In the genomic region with DNA sequence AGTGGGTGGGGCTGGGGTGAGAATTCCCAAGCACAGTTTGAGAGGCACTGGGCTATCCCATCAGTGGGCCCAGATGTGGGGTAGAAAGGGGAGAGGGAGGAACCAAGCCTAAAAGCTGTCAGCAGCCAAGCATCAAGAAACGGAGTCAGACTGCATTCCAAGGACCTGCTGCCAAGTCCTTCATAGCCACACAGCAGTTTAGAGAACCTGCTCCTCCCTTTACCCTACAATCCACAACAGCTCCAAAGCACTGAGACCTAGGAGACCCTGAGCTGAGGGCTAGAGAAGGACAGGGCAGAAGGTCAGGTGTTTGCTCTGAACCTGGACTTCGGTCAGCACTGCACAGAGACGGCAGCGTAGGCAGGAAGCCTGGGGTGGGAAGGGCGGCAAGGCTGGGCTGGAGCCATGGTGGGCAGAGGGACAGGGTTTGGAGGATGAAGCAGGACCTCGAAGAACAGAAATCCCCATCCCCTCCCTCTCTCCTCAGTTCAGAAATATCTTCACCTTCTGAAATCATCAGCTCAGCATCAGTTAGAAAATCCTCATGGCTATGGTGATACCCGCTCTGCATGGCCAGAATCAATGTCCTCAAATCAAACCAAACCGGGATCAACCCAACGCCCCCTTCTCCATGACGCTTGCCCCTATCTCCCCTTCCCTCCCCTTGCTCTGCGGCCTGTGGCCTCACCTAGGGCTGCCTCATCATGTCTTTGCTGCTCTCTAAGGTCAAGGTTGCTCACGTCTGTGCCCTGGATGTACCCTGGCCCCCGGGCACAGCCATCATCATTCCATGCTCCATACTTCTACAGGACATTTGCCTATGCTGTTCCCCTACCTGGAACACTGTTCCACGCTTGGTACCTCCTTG, we compare ENCODE assay signal across 1 cellular context.
A peak's percentile ranks its signal among the peaks of the same experiment; 100 is the strongest.
TF ChIP-seq lines count a peak whose summit lies in the region.

No MANE protein-coding gene starts in this region.

TF ChIP-seq in HepG2, 621 proteins besides CTCF, POLR2A, EP300 and RAD21 (continued from another document):
- TF ChIP-seq, protein P1, sequence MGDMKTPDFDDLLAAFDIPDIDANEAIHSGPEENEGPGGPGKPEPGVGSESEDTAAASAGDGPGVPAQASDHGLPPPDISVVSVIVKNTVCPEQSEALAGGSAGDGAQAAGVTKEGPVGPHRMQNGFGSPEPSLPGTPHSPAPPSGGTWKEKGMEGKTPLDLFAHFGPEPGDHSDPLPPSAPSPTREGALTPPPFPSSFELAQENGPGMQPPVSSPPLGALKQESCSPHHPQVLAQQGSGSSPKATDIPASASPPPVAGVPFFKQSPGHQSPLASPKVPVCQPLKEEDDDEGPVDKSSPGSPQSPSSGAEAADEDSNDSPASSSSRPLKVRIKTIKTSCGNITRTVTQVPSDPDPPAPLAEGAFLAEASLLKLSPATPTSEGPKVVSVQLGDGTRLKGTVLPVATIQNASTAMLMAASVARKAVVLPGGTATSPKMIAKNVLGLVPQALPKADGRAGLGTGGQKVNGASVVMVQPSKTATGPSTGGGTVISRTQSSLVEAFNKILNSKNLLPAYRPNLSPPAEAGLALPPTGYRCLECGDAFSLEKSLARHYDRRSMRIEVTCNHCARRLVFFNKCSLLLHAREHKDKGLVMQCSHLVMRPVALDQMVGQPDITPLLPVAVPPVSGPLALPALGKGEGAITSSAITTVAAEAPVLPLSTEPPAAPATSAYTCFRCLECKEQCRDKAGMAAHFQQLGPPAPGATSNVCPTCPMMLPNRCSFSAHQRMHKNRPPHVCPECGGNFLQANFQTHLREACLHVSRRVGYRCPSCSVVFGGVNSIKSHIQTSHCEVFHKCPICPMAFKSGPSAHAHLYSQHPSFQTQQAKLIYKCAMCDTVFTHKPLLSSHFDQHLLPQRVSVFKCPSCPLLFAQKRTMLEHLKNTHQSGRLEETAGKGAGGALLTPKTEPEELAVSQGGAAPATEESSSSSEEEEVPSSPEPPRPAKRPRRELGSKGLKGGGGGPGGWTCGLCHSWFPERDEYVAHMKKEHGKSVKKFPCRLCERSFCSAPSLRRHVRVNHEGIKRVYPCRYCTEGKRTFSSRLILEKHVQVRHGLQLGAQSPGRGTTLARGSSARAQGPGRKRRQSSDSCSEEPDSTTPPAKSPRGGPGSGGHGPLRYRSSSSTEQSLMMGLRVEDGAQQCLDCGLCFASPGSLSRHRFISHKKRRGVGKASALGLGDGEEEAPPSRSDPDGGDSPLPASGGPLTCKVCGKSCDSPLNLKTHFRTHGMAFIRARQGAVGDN (CRISPR knock-in tag; IDR thresholded peaks at IDR 0.05), result peak; percentile 96
- TF ChIP-seq ZNF772 (CRISPR knock-in tag; IDR thresholded peaks at IDR 0.05) (peak; percentile 79), HHEX (CRISPR knock-in tag; IDR thresholded peaks at IDR 0.05) (no peak), KMT2B (CRISPR knock-in tag; IDR thresholded peaks at IDR 0.05) (no peak), ZNF274 (CRISPR knock-in tag; IDR thresholded peaks at IDR 0.05) (0 out of 2 replicates have a peak, but pooled peaks have one; percentile 34), EEA1 (CRISPR knock-in tag; IDR thresholded peaks at IDR 0.05; ENCODE audit: borderline replicate concordance) (0 out of 2 replicates have a peak, but pooled peaks have one; percentile 30), MAZ (IDR thresholded peaks at IDR 0.05; ENCODE audit: borderline replicate concordance, low read depth, low read length) (no peak), MAZ (CRISPR knock-in tag; IDR thresholded peaks at IDR 0.05; ENCODE audit: low read depth) (peak; percentile 26; the same call in 1 of the 2 replicates), ZBTB7A (CRISPR knock-in tag; IDR thresholded peaks at IDR 0.05) (peak; percentile 88; the same call in 1 of the 2 replicates), ZNF3 (CRISPR knock-in tag; IDR thresholded peaks at IDR 0.05) (no peak), KDM5B (CRISPR knock-in tag; IDR thresholded peaks at IDR 0.05; ENCODE audit: borderline replicate concordance) (peak; percentile 23; the same call in 1 of the 2 replicates), ZFAT (CRISPR knock-in tag; conservative IDR thresholded peaks at IDR 0.05) (no peak), ZNF549 (CRISPR knock-in tag; IDR thresholded peaks at IDR 0.05) (peak; percentile 97), ZNF614 (CRISPR knock-in tag; IDR thresholded peaks at IDR 0.05; ENCODE audit: borderline replicate concordance) (no peak), FOXA3 (CRISPR knock-in tag; IDR thresholded peaks at IDR 0.05) (peak; percentile 70), HOXA3 (CRISPR knock-in tag; IDR thresholded peaks at IDR 0.05) (peak; percentile 85), KAT2B (IDR thresholded peaks at IDR 0.05; ENCODE audit: borderline replicate concordance, low read depth, low read length) (no peak), BRCA1 (CRISPR knock-in tag; IDR thresholded peaks at IDR 0.05) (no peak), CENPX (CRISPR knock-in tag; IDR thresholded peaks at IDR 0.05) (no peak), POLR2AphosphoS5 (IDR thresholded peaks at IDR 0.05; ENCODE audit: low read depth, low read length) (no peak), NCOA1 (CRISPR knock-in tag; IDR thresholded peaks at IDR 0.05) (no peak), ZNF337 (CRISPR knock-in tag; IDR thresholded peaks at IDR 0.05; ENCODE audit: borderline replicate concordance, low read depth) (no peak)
- TF ChIP-seq, protein P2, sequence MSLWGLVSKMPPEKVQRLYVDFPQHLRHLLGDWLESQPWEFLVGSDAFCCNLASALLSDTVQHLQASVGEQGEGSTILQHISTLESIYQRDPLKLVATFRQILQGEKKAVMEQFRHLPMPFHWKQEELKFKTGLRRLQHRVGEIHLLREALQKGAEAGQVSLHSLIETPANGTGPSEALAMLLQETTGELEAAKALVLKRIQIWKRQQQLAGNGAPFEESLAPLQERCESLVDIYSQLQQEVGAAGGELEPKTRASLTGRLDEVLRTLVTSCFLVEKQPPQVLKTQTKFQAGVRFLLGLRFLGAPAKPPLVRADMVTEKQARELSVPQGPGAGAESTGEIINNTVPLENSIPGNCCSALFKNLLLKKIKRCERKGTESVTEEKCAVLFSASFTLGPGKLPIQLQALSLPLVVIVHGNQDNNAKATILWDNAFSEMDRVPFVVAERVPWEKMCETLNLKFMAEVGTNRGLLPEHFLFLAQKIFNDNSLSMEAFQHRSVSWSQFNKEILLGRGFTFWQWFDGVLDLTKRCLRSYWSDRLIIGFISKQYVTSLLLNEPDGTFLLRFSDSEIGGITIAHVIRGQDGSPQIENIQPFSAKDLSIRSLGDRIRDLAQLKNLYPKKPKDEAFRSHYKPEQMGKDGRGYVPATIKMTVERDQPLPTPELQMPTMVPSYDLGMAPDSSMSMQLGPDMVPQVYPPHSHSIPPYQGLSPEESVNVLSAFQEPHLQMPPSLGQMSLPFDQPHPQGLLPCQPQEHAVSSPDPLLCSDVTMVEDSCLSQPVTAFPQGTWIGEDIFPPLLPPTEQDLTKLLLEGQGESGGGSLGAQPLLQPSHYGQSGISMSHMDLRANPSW (CRISPR knock-in tag; IDR thresholded peaks at IDR 0.05; ENCODE audit: borderline replicate concordance), result no peak; the same call in 1 of the 2 replicates
- TF ChIP-seq, protein P3, sequence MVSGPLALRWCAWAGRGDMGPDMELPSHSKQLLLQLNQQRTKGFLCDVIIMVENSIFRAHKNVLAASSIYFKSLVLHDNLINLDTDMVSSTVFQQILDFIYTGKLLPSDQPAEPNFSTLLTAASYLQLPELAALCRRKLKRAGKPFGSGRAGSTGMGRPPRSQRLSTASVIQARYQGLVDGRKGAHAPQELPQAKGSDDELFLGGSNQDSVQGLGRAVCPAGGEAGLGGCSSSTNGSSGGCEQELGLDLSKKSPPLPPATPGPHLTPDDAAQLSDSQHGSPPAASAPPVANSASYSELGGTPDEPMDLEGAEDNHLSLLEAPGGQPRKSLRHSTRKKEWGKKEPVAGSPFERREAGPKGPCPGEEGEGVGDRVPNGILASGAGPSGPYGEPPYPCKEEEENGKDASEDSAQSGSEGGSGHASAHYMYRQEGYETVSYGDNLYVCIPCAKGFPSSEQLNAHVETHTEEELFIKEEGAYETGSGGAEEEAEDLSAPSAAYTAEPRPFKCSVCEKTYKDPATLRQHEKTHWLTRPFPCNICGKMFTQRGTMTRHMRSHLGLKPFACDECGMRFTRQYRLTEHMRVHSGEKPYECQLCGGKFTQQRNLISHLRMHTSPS (CRISPR knock-in tag; IDR thresholded peaks at IDR 0.05; ENCODE audit: low read depth), result peak; percentile 57; the same call in 1 of the 2 replicates
- TF ChIP-seq, protein P4, sequence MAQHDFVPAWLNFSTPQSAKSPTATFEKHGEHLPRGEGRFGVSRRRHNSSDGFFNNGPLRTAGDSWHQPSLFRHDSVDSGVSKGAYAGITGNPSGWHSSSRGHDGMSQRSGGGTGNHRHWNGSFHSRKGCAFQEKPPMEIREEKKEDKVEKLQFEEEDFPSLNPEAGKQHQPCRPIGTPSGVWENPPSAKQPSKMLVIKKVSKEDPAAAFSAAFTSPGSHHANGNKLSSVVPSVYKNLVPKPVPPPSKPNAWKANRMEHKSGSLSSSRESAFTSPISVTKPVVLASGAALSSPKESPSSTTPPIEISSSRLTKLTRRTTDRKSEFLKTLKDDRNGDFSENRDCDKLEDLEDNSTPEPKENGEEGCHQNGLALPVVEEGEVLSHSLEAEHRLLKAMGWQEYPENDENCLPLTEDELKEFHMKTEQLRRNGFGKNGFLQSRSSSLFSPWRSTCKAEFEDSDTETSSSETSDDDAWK (CRISPR knock-in tag; IDR thresholded peaks at IDR 0.05), result no peak
- TF ChIP-seq, protein P5, sequence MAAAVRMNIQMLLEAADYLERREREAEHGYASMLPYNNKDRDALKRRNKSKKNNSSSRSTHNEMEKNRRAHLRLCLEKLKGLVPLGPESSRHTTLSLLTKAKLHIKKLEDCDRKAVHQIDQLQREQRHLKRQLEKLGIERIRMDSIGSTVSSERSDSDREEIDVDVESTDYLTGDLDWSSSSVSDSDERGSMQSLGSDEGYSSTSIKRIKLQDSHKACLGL (CRISPR knock-in tag; IDR thresholded peaks at IDR 0.05), result 0 out of 2 replicates have a peak, but pooled peaks have one; percentile 9
- TF ChIP-seq, protein P6, sequence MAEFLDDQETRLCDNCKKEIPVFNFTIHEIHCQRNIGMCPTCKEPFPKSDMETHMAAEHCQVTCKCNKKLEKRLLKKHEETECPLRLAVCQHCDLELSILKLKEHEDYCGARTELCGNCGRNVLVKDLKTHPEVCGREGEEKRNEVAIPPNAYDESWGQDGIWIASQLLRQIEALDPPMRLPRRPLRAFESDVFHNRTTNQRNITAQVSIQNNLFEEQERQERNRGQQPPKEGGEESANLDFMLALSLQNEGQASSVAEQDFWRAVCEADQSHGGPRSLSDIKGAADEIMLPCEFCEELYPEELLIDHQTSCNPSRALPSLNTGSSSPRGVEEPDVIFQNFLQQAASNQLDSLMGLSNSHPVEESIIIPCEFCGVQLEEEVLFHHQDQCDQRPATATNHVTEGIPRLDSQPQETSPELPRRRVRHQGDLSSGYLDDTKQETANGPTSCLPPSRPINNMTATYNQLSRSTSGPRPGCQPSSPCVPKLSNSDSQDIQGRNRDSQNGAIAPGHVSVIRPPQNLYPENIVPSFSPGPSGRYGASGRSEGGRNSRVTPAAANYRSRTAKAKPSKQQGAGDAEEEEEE (CRISPR knock-in tag; IDR thresholded peaks at IDR 0.05; ENCODE audit: borderline replicate concordance), result no peak
- TF ChIP-seq, protein P7, sequence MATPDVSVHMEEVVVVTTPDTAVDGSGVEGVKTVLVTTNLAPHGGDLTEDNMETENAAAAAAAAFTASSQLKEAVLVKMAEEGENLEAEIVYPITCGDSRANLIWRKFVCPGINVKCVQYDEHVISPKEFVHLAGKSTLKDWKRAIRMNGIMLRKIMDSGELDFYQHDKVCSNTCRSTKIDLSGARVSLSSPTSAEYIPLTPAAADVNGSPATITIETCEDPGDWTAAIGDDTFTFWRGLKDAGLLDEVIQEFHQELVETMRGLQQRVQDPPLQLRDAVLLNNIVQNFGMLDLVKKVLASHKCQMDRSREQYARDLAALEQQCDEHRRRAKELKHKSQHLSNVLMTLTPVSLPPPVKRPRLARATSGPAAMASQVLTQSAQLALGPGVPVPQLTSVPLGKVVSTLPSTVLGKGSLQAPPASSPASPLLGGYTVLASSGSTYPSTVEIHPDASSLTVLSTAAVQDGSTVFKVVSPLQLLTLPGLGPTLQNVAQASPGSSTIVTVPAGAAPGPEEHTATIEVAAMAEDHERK (CRISPR knock-in tag; IDR thresholded peaks at IDR 0.05; ENCODE audit: low read depth), result no peak
- TF ChIP-seq, protein P8, sequence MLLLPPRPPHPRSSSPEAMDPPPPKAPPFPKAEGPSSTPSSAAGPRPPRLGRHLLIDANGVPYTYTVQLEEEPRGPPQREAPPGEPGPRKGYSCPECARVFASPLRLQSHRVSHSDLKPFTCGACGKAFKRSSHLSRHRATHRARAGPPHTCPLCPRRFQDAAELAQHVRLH (CRISPR knock-in tag; IDR thresholded peaks at IDR 0.05; ENCODE audit: borderline replicate concordance, low read depth), result peak; percentile 33; the same call in 1 of the 2 replicates
- TF ChIP-seq, protein P9, sequence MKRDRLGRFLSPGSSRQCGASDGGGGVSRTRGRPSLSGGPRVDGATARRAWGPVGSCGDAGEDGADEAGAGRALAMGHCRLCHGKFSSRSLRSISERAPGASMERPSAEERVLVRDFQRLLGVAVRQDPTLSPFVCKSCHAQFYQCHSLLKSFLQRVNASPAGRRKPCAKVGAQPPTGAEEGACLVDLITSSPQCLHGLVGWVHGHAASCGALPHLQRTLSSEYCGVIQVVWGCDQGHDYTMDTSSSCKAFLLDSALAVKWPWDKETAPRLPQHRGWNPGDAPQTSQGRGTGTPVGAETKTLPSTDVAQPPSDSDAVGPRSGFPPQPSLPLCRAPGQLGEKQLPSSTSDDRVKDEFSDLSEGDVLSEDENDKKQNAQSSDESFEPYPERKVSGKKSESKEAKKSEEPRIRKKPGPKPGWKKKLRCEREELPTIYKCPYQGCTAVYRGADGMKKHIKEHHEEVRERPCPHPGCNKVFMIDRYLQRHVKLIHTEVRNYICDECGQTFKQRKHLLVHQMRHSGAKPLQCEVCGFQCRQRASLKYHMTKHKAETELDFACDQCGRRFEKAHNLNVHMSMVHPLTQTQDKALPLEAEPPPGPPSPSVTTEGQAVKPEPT (CRISPR knock-in tag; IDR thresholded peaks at IDR 0.05; ENCODE audit: low read depth), result no peak
- TF ChIP-seq, protein P10, sequence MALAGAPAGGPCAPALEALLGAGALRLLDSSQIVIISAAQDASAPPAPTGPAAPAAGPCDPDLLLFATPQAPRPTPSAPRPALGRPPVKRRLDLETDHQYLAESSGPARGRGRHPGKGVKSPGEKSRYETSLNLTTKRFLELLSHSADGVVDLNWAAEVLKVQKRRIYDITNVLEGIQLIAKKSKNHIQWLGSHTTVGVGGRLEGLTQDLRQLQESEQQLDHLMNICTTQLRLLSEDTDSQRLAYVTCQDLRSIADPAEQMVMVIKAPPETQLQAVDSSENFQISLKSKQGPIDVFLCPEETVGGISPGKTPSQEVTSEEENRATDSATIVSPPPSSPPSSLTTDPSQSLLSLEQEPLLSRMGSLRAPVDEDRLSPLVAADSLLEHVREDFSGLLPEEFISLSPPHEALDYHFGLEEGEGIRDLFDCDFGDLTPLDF (CRISPR knock-in tag; IDR thresholded peaks at IDR 0.05), result no peak
TF ChIP-seq in HepG2: peak in this region for 138.
